Comparison of ENCODE assay signal across 21 cellular contexts in genomic region chr11:134460044-134460371, GRCh38. TPM values are rescaled to one million over a fixed set of nuclear protein-coding genes. Genes with fewer than 3 reads are reported as not detected.
"Had no signal": no experiment of that assay in that cellular context is flagged by ENCODE, and none has a peak within 500 bp of the region (broad histone marks: within the 10 kb centered on the region; RNA-seq: fewer than 3 reads in every experiment).

No MANE protein-coding gene starts in this region.

- H3K27ac ChIP-seq: heart left ventricle, parathyroid adenoma, psoas muscle, skin epidermis, thyroid gland, uterus had no signal

- DNase-seq: cortex of kidney; dorsolateral prefrontal cortex; effector CD8-positive, alpha-beta T cell; foreskin melanocyte; heart left ventricle; hippocampal formation; left colon; mesendoderm; naive B cell; psoas muscle; stimulated activated CD4-positive, alpha-beta T cell treated with anti-CD3 and anti-CD28 coated beads, Interleukin-2, amount 100 ng/mL, for 24 hours; stimulated activated CD4-positive, alpha-beta T cell treated with anti-CD3 and anti-CD28 coated beads, Interleukin-4, amount 100 ng/mL, for 4 hours; stimulated activated naive CD4-positive, alpha-beta T cell treated with Interleukin-2 at 50 U/mL for 16 hours; thyroid gland; uterus had no signal

- H3K27ac Mint-ChIP-seq: nephron, type B pancreatic cell had no signal

- H3K36me3 ChIP-seq: heart left ventricle, thyroid gland, uterus had no signal

- H3K4me1 Mint-ChIP-seq: naive B cell, nephron had no signal

- H3K9me3 ChIP-seq: psoas muscle, thyroid gland, uterus had no signal

- H3K9ac ChIP-seq: parathyroid adenoma had no signal

- ATAC-seq: heart left ventricle, left colon, psoas muscle, sciatic nerve had no signal

- H3K4me3 ChIP-seq: dorsolateral prefrontal cortex, heart left ventricle, psoas muscle, skin epidermis, thyroid gland, uterus had no signal

- H3K4me3 Mint-ChIP-seq: naive B cell, nephron, type B pancreatic cell had no signal

- H3K9me3 Mint-ChIP-seq: type B pancreatic cell had no signal

- H2AFZ ChIP-seq: parathyroid adenoma had no signal

- H3K36me3 Mint-ChIP-seq: naive B cell, type B pancreatic cell had no signal

- H3K4me1 ChIP-seq: heart left ventricle, parathyroid adenoma, psoas muscle, uterus had no signal

- H3K27me3 ChIP-seq: dorsolateral prefrontal cortex, thyroid gland, uterus had no signal

- H3K79me2 ChIP-seq: parathyroid adenoma had no signal

RNA-seq across cellular contexts. Expression of gene B3GAT1, which starts 48.0 kb away (rescaled TPM):
- total RNA-seq: lung microvascular endothelial cell had no signal
